1 cellular context compared by ENCODE assay signal in genomic region chr6:32127717-32128592, GRCh38.
TF ChIP-seq lines count a peak whose summit lies in the region.

Gene ATF6B (minus strand): TSS chr6:32128246. CDS start chr6:32128207, 39 bp downstream.

TF ChIP-seq in HepG2, 621 proteins besides CTCF, POLR2A, EP300 and RAD21 (continued from another document and continues in another):
- TF ChIP-seq ZNF281 (CRISPR knock-in tag; IDR thresholded peaks at IDR 0.05; ENCODE audit: borderline replicate concordance) (0 out of 2 replicates have a peak, but pooled peaks have one; percentile 51), ARHGAP35 (CRISPR knock-in tag; IDR thresholded peaks at IDR 0.05; ENCODE audit: borderline replicate concordance) (peak; percentile 49; the same call in 1 of the 2 replicates), PTBP1 (IDR thresholded peaks at IDR 0.05; ENCODE audit: low read depth, low read length, poor library complexity, severe bottlenecking) (peak; percentile 70), ATF2 (CRISPR knock-in tag; IDR thresholded peaks at IDR 0.05) (no peak; the same call in 1 of the 2 replicates), SMARCE1 (IDR thresholded peaks at IDR 0.05; ENCODE audit: borderline replicate concordance) (no peak), SNAI1 (CRISPR knock-in tag; IDR thresholded peaks at IDR 0.05; ENCODE audit: borderline replicate concordance) (0 out of 2 replicates have a peak, but pooled peaks have one; percentile 94), REPIN1 (CRISPR knock-in tag; IDR thresholded peaks at IDR 0.05; ENCODE audit: borderline replicate concordance, low read depth) (no peak), ZNF331 (CRISPR knock-in tag; IDR thresholded peaks at IDR 0.05) (peak; percentile 38; the same call in 1 of the 2 replicates), GABPA (IDR thresholded peaks at IDR 0.05; ENCODE audit: low read depth, low read length) (peak; percentile 37), GABPA (CRISPR knock-in tag; IDR thresholded peaks at IDR 0.05; ENCODE audit: low read depth) (peak; percentile 85), SALL2 (CRISPR knock-in tag; IDR thresholded peaks at IDR 0.05) (no peak), ZNF616 (CRISPR knock-in tag; IDR thresholded peaks at IDR 0.05; ENCODE audit: low read depth) (0 out of 2 replicates have a peak, but pooled peaks have one; percentile 28), ZNF235 (CRISPR knock-in tag; IDR thresholded peaks at IDR 0.05; ENCODE audit: borderline replicate concordance) (peak; percentile 61; the same call in 1 of the 2 replicates), SNRNP70 (IDR thresholded peaks at IDR 0.05; ENCODE audit: low read depth, low read length) (no peak), ZBTB40 (IDR thresholded peaks at IDR 0.05) (no peak), ZBTB40 (CRISPR knock-in tag; IDR thresholded peaks at IDR 0.05) (peak; percentile 44; the same call in 1 of the 2 replicates), NFE2 (CRISPR knock-in tag; IDR thresholded peaks at IDR 0.05) (no peak), ZGPAT (CRISPR knock-in tag; IDR thresholded peaks at IDR 0.05) (peak; percentile 55; the same call in 1 of the 2 replicates), ZNF318 (CRISPR knock-in tag; IDR thresholded peaks at IDR 0.05) (no peak), IKZF4 (CRISPR knock-in tag; IDR thresholded peaks at IDR 0.05; ENCODE audit: borderline replicate concordance, low read depth, not compliant biosample characterization) (no peak), ZNF776 (CRISPR knock-in tag; IDR thresholded peaks at IDR 0.05) (0 out of 2 replicates have a peak, but pooled peaks have one; percentile 58), HNRNPLL (IDR thresholded peaks at IDR 0.05; ENCODE audit: low read depth, low read length, poor library complexity, severe bottlenecking) (peak; percentile 33), ZNF292 (CRISPR knock-in tag; IDR thresholded peaks at IDR 0.05; ENCODE audit: borderline replicate concordance, low read depth) (no peak), XBP1 (CRISPR knock-in tag; IDR thresholded peaks at IDR 0.05) (no peak), JUNB (CRISPR knock-in tag; IDR thresholded peaks at IDR 0.05; ENCODE audit: borderline replicate concordance) (no peak), ZNF782 (CRISPR knock-in tag; IDR thresholded peaks at IDR 0.05; ENCODE audit: borderline replicate concordance) (peak; percentile 74; the same call in 1 of the 2 replicates), CENPT (CRISPR knock-in tag; IDR thresholded peaks at IDR 0.05; ENCODE audit: low read depth) (no peak), ZFP82 (CRISPR knock-in tag; IDR thresholded peaks at IDR 0.05; ENCODE audit: borderline replicate concordance) (no peak), ZNF768 (CRISPR knock-in tag; IDR thresholded peaks at IDR 0.05) (no peak), BATF2 (CRISPR knock-in tag; IDR thresholded peaks at IDR 0.05) (no peak)
